1 cellular context compared by ENCODE assay signal in the genomic region with DNA sequence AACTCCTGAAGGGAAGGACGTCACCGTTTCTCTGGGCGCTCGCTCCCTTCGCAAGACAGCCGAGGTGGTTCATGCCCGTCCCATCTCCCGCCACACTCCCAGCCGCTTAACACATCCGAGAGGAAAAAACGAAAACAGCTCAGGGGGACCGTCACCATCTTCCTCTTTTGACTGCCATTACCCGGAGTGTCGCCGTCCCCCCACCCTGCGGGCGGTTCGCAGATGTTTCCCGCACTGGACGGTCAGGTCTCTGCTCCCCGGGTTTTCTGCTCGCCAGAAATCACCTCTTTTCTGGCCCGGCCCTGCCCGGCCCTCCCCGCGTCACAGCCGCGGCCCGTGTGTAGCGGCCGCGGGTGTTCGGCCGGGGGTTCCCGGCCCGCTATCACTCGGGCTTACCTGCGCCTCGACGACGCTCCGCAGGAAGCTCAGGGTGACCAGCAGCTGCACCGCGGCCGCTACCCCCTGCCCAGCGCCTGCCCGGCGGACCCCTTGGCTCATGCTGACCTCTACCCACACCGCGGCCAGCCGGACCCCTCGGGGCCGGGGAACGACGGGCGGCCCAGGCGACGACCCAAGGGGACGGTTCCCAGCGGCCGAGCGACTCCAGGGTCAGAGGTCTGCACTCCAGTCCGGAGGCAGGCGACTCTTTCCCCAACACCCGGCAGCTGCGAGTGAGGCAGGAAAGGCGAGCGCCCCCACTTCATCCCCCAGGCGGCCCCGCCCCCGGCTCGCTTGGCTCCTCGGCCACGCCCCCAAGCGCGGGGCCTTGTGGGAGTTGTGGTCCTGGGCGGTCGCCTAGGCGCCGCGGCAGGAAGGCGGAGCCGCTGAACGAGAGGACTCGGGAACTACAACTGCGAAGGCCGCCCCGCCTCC.
TF ChIP-seq lines count a peak whose summit lies in the region.

A gene with protein sequence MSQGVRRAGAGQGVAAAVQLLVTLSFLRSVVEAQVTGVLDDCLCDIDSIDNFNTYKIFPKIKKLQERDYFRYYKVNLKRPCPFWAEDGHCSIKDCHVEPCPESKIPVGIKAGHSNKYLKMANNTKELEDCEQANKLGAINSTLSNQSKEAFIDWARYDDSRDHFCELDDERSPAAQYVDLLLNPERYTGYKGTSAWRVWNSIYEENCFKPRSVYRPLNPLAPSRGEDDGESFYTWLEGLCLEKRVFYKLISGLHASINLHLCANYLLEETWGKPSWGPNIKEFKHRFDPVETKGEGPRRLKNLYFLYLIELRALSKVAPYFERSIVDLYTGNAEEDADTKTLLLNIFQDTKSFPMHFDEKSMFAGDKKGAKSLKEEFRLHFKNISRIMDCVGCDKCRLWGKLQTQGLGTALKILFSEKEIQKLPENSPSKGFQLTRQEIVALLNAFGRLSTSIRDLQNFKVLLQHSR (minus strand): TSS at position 673 of the 873 bp plus-strand sequence. CDS start 175 bp downstream, at position 498.

TF ChIP-seq in K562, 482 proteins besides CTCF, POLR2A, EP300 and RAD21 (continued from another document and continues in another):
- TF ChIP-seq, protein P1, sequence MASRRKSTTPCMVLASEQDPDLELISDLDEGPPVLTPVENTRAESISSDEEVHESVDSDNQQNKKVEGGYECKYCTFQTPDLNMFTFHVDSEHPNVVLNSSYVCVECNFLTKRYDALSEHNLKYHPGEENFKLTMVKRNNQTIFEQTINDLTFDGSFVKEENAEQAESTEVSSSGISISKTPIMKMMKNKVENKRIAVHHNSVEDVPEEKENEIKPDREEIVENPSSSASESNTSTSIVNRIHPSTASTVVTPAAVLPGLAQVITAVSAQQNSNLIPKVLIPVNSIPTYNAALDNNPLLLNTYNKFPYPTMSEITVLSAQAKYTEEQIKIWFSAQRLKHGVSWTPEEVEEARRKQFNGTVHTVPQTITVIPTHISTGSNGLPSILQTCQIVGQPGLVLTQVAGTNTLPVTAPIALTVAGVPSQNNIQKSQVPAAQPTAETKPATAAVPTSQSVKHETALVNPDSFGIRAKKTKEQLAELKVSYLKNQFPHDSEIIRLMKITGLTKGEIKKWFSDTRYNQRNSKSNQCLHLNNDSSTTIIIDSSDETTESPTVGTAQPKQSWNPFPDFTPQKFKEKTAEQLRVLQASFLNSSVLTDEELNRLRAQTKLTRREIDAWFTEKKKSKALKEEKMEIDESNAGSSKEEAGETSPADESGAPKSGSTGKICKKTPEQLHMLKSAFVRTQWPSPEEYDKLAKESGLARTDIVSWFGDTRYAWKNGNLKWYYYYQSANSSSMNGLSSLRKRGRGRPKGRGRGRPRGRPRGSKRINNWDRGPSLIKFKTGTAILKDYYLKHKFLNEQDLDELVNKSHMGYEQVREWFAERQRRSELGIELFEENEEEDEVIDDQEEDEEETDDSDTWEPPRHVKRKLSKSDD (conservative IDR thresholded peaks at IDR 0.05; ENCODE audit: low read length), result no peak
- TF ChIP-seq ZKSCAN1 (IDR thresholded peaks at IDR 0.05; ENCODE audit: low read depth, low read length) (no peak), THRAP3 (IDR thresholded peaks at IDR 0.05; ENCODE audit: borderline replicate concordance) (no peak), YY1 (IDR thresholded peaks at IDR 0.05; ENCODE audit: borderline replicate concordance in 1 of 3, control insufficient read depth in 1 of 3, extremely low read depth in 1 of 3, insufficient read depth in 3 of 3, insufficient read length in 1 of 3, insufficient replicate concordance in 2 of 3, low read depth in 1 of 3, low read length in 2 of 3) (peak in 2 of 3 experiments; percentile 37 to 38), KLF10 (CRISPR knock-in tag; IDR thresholded peaks at IDR 0.05) (no peak), MCM7 (IDR thresholded peaks at IDR 0.05) (no peak), ZNF274 (IDR thresholded peaks at IDR 0.05; ENCODE audit: borderline replicate concordance, low read depth, low read length) (no peak; the same call in 1 of the 2 replicates), RBM22 (IDR thresholded peaks at IDR 0.05; ENCODE audit: low read depth, low read length, poor library complexity, severe bottlenecking) (peak; percentile 93), U2AF2 (optimal IDR thresholded peaks at IDR 0.05; ENCODE audit: low read depth, low read length) (no peak), GTF2F1 (IDR thresholded peaks at IDR 0.05; ENCODE audit: low read depth, low read length) (no peak), POLR2B (IDR thresholded peaks at IDR 0.05; ENCODE audit: low read depth, partially characterized antibody) (peak; percentile 83), NFXL1 (CRISPR knock-in tag; IDR thresholded peaks at IDR 0.05) (0 out of 2 replicates have a peak, but pooled peaks have one; percentile 42), NR3C1 (CRISPR knock-in tag; IDR thresholded peaks at IDR 0.05) (no peak), ZNF282 (CRISPR knock-in tag; IDR thresholded peaks at IDR 0.05) (no peak), CREM (IDR thresholded peaks at IDR 0.05; ENCODE audit: low read depth) (peak; percentile 82), ZNF717 (CRISPR knock-in tag; IDR thresholded peaks at IDR 0.05) (no peak), ADNP (tag; IDR thresholded peaks at IDR 0.05) (no peak), ELF2 (CRISPR knock-in tag; IDR thresholded peaks at IDR 0.05) (no peak), ZNF239 (CRISPR knock-in tag; IDR thresholded peaks at IDR 0.05) (no peak), HMGN3 (IDR thresholded peaks at IDR 0.05; ENCODE audit: borderline replicate concordance, extremely low read depth, insufficient read length, low read depth, low read length) (peak; percentile 82), SOX6 (IDR thresholded peaks at IDR 0.05) (peak; percentile 14; the same call in 1 of the 2 replicates), TAF7 (tag; IDR thresholded peaks at IDR 0.05) (peak; percentile 75), PHTF2 (CRISPR knock-in tag; IDR thresholded peaks at IDR 0.05) (no peak), ETV6 (IDR thresholded peaks at IDR 0.05; ENCODE audit: borderline replicate concordance in 1 of 2, low read depth in 2 of 2, low read length in 1 of 2) (no peak), ETV6 (CRISPR knock-in tag; IDR thresholded peaks at IDR 0.05; ENCODE audit: borderline replicate concordance) (peak; percentile 57; the same call in 1 of the 2 replicates), MCM5 (IDR thresholded peaks at IDR 0.05; ENCODE audit: low read depth) (no peak), PML (IDR thresholded peaks at IDR 0.05; ENCODE audit: low read length) (peak; percentile 72; the same call in 1 of the 2 replicates), MEIS2 (IDR thresholded peaks at IDR 0.05; ENCODE audit: partially characterized antibody) (no peak)
- TF ChIP-seq, protein P2, sequence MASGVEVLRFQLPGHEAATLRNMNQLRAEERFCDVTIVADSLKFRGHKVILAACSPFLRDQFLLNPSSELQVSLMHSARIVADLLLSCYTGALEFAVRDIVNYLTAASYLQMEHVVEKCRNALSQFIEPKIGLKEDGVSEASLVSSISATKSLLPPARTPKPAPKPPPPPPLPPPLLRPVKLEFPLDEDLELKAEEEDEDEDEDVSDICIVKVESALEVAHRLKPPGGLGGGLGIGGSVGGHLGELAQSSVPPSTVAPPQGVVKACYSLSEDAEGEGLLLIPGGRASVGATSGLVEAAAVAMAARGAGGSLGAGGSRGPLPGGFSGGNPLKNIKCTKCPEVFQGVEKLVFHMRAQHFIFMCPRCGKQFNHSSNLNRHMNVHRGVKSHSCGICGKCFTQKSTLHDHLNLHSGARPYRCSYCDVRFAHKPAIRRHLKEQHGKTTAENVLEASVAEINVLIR (CRISPR knock-in tag; IDR thresholded peaks at IDR 0.05), result no peak
- TF ChIP-seq, protein P3, sequence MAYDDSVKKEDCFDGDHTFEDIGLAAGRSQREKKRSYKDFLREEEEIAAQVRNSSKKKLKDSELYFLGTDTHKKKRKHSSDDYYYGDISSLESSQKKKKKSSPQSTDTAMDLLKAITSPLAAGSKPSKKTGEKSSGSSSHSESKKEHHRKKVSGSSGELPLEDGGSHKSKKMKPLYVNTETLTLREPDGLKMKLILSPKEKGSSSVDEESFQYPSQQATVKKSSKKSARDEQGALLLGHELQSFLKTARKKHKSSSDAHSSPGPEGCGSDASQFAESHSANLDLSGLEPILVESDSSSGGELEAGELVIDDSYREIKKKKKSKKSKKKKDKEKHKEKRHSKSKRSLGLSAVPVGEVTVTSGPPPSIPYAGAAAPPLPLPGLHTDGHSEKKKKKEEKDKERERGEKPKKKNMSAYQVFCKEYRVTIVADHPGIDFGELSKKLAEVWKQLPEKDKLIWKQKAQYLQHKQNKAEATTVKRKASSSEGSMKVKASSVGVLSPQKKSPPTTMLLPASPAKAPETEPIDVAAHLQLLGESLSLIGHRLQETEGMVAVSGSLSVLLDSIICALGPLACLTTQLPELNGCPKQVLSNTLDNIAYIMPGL (CRISPR knock-in tag; IDR thresholded peaks at IDR 0.05), result peak; percentile 64; the same call in 1 of the 2 replicates
- TF ChIP-seq, protein P4, sequence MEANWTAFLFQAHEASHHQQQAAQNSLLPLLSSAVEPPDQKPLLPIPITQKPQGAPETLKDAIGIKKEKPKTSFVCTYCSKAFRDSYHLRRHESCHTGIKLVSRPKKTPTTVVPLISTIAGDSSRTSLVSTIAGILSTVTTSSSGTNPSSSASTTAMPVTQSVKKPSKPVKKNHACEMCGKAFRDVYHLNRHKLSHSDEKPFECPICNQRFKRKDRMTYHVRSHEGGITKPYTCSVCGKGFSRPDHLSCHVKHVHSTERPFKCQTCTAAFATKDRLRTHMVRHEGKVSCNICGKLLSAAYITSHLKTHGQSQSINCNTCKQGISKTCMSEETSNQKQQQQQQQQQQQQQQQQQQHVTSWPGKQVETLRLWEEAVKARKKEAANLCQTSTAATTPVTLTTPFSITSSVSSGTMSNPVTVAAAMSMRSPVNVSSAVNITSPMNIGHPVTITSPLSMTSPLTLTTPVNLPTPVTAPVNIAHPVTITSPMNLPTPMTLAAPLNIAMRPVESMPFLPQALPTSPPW (CRISPR knock-in tag; IDR thresholded peaks at IDR 0.05), result peak; percentile 98
- TF ChIP-seq, protein P5, sequence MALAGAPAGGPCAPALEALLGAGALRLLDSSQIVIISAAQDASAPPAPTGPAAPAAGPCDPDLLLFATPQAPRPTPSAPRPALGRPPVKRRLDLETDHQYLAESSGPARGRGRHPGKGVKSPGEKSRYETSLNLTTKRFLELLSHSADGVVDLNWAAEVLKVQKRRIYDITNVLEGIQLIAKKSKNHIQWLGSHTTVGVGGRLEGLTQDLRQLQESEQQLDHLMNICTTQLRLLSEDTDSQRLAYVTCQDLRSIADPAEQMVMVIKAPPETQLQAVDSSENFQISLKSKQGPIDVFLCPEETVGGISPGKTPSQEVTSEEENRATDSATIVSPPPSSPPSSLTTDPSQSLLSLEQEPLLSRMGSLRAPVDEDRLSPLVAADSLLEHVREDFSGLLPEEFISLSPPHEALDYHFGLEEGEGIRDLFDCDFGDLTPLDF (CRISPR knock-in tag; IDR thresholded peaks at IDR 0.05), result peak; percentile 83
- TF ChIP-seq, protein P6, sequence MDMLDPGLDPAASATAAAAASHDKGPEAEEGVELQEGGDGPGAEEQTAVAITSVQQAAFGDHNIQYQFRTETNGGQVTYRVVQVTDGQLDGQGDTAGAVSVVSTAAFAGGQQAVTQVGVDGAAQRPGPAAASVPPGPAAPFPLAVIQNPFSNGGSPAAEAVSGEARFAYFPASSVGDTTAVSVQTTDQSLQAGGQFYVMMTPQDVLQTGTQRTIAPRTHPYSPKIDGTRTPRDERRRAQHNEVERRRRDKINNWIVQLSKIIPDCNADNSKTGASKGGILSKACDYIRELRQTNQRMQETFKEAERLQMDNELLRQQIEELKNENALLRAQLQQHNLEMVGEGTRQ (CRISPR knock-in tag; IDR thresholded peaks at IDR 0.05), result 0 out of 2 replicates have a peak, but pooled peaks have one; percentile 1
- TF ChIP-seq, protein P7, sequence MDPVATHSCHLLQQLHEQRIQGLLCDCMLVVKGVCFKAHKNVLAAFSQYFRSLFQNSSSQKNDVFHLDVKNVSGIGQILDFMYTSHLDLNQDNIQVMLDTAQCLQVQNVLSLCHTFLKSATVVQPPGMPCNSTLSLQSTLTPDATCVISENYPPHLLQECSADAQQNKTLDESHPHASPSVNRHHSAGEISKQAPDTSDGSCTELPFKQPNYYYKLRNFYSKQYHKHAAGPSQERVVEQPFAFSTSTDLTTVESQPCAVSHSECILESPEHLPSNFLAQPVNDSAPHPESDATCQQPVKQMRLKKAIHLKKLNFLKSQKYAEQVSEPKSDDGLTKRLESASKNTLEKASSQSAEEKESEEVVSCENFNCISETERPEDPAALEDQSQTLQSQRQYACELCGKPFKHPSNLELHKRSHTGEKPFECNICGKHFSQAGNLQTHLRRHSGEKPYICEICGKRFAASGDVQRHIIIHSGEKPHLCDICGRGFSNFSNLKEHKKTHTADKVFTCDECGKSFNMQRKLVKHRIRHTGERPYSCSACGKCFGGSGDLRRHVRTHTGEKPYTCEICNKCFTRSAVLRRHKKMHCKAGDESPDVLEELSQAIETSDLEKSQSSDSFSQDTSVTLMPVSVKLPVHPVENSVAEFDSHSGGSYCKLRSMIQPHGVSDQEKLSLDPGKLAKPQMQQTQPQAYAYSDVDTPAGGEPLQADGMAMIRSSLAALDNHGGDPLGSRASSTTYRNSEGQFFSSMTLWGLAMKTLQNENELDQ (CRISPR knock-in tag; IDR thresholded peaks at IDR 0.05; ENCODE audit: borderline replicate concordance), result 0 out of 2 replicates have a peak, but pooled peaks have one; percentile 32
- TF ChIP-seq, protein P8, sequence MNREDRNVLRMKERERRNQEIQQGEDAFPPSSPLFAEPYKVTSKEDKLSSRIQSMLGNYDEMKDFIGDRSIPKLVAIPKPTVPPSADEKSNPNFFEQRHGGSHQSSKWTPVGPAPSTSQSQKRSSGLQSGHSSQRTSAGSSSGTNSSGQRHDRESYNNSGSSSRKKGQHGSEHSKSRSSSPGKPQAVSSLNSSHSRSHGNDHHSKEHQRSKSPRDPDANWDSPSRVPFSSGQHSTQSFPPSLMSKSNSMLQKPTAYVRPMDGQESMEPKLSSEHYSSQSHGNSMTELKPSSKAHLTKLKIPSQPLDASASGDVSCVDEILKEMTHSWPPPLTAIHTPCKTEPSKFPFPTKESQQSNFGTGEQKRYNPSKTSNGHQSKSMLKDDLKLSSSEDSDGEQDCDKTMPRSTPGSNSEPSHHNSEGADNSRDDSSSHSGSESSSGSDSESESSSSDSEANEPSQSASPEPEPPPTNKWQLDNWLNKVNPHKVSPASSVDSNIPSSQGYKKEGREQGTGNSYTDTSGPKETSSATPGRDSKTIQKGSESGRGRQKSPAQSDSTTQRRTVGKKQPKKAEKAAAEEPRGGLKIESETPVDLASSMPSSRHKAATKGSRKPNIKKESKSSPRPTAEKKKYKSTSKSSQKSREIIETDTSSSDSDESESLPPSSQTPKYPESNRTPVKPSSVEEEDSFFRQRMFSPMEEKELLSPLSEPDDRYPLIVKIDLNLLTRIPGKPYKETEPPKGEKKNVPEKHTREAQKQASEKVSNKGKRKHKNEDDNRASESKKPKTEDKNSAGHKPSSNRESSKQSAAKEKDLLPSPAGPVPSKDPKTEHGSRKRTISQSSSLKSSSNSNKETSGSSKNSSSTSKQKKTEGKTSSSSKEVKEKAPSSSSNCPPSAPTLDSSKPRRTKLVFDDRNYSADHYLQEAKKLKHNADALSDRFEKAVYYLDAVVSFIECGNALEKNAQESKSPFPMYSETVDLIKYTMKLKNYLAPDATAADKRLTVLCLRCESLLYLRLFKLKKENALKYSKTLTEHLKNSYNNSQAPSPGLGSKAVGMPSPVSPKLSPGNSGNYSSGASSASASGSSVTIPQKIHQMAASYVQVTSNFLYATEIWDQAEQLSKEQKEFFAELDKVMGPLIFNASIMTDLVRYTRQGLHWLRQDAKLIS (CRISPR knock-in tag; IDR thresholded peaks at IDR 0.05), result peak; percentile 73; the same call in 1 of the 2 replicates
